ENCODE assay signal across 23 cellular contexts in the genomic region with DNA sequence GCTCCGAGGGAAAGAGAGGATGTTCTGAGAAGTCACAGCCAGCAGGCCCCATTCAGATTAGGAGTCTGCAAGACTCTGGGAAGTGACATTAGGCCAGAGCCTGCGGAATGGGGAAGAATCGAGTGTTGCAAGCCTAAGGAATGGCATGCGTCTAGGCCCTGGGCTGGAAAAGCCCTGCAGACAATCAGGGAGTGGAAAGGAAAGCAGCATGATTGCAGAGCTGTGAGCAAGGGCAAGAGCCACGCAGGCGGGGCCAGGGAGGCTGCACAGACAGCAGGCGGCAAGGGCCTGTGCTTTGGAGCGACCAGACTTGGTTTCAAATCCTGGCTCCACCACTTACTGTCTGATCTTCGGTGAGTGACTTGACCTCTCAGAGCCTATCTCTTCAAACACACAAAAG.
DNase-seq lines count a peak whose midpoint lies in the region; ATAC-seq, FAIRE-seq and TF ChIP-seq lines count a peak whose summit lies in the region.
"Had no signal": no experiment of that assay in that cellular context is flagged by ENCODE, and none has a peak within 500 bp of the region (broad histone marks: within the 10 kb centered on the region; RNA-seq: fewer than 3 reads in every experiment).

No MANE protein-coding gene starts in this region.

- CTCF ChIA-PET in T-cell (lab: Charles Lee) = no interaction called here

- no peak overlapping the region for H3K27ac ChIP-seq in tibial nerve
- H3K27ac ChIP-seq: 22Rv1, dorsolateral prefrontal cortex, gastrocnemius medialis, stomach had no signal

- peak; percentile 32 for FAIRE-seq in bronchial epithelial cell (lab: Jason Lieb, UNC)
- FAIRE-seq: GM18507, small intestine had no signal

- H3K4me1 ChIP-seq in tibial nerve = no peaks in the 10 kb centered on the region
- H3K4me1 ChIP-seq: gastrocnemius medialis, stomach had no signal

- H3K27ac Mint-ChIP-seq in activated naive CD4-positive, alpha-beta T cell treated with anti-CD3 and anti-CD28 coated beads, Interleukin-2, amount 50 U/mL, for 24 hours = peak overlapping the region; percentile 70
- no peak overlapping the region for H3K27ac Mint-ChIP-seq in T-cell
- H3K27ac Mint-ChIP-seq: activated CD4-positive, alpha-beta T cell treated with anti-CD3 and anti-CD28 coated beads, Interleukin-2, amount 10 ng/mL, durations not matched to agents 24 days and 14 days; type B pancreatic cell had no signal

- no peaks in the 10 kb centered on the region for H3K27me3 Mint-ChIP-seq in activated naive CD4-positive, alpha-beta T cell treated with anti-CD3 and anti-CD28 coated beads, Interleukin-2, amount 50 U/mL, for 24 hours
- no peaks in the 10 kb centered on the region for H3K27me3 Mint-ChIP-seq in T-cell
- H3K27me3 Mint-ChIP-seq: activated CD4-positive, alpha-beta T cell treated with anti-CD3 and anti-CD28 coated beads, Interleukin-2, amount 10 ng/mL, durations not matched to agents 24 days and 14 days had no signal

- H3K36me3 Mint-ChIP-seq in activated naive CD4-positive, alpha-beta T cell treated with anti-CD3 and anti-CD28 coated beads, Interleukin-2, amount 50 U/mL, for 24 hours = no peaks in the 10 kb centered on the region
- H3K36me3 Mint-ChIP-seq in T-cell = no peaks in the 10 kb centered on the region
- H3K36me3 Mint-ChIP-seq: type B pancreatic cell had no signal

- ATAC-seq in HG03521 (IDR thresholded peaks at IDR 0.05; ENCODE audit: unreplicated experiment) (no peak), T-cell (replicated peaks in 1 of 4) (no peak)
- ATAC-seq: gastrocnemius medialis, left colon, Right ventricle myocardium inferior had no signal

- H3K27me3 ChIP-seq in bronchial epithelial cell (ENCODE audit: control insufficient read depth, insufficient read depth, low read length) (no peaks in the 10 kb centered on the region), tibial nerve (no peaks in the 10 kb centered on the region)
- H3K27me3 ChIP-seq: dorsolateral prefrontal cortex, gastrocnemius medialis, stomach had no signal

- no peak overlapping the region for H3K4me3 Mint-ChIP-seq in activated naive CD4-positive, alpha-beta T cell treated with anti-CD3 and anti-CD28 coated beads, Interleukin-2, amount 50 U/mL, for 24 hours
- H3K4me3 Mint-ChIP-seq in T-cell = no peak overlapping the region
- H3K4me3 Mint-ChIP-seq: activated CD4-positive, alpha-beta T cell treated with anti-CD3 and anti-CD28 coated beads, Interleukin-2, amount 10 ng/mL, durations not matched to agents 24 days and 14 days; neural crest cell; type B pancreatic cell had no signal

- no peak for TF ChIP-seq EP300 in tibial nerve (IDR thresholded peaks at IDR 0.05)

- no peaks in the 10 kb centered on the region for H3K4me1 Mint-ChIP-seq in activated naive CD4-positive, alpha-beta T cell treated with anti-CD3 and anti-CD28 coated beads, Interleukin-2, amount 50 U/mL, for 24 hours
- H3K4me1 Mint-ChIP-seq in T-cell = no peaks in the 10 kb centered on the region
- H3K4me1 Mint-ChIP-seq: neural crest cell had no signal

- H3K9me3 Mint-ChIP-seq in activated naive CD4-positive, alpha-beta T cell treated with anti-CD3 and anti-CD28 coated beads, Interleukin-2, amount 50 U/mL, for 24 hours = no peaks in the 10 kb centered on the region
- H3K9me3 Mint-ChIP-seq in T-cell = no peaks in the 10 kb centered on the region
- H3K9me3 Mint-ChIP-seq: activated CD4-positive, alpha-beta T cell treated with anti-CD3 and anti-CD28 coated beads, Interleukin-2, amount 10 ng/mL, durations not matched to agents 24 days and 14 days; neural crest cell had no signal

- POLR2A ChIA-PET in T-cell (lab: Charles Lee) = no interaction called here

- no peaks in the 10 kb centered on the region for H3K9me3 ChIP-seq in tibial nerve
- H3K9me3 ChIP-seq: gastrocnemius medialis, stomach had no signal

- DNase-seq in activated naive CD4-positive, alpha-beta T cell treated with anti-CD3 and anti-CD28 coated beads, Interleukin-2, amount 50 U/mL, for 16 hours = no peak
- DNase-seq in bronchial epithelial cell (ENCODE audit: low read depth) = no peak
- peak; percentile 11 for DNase-seq in iris pigment epithelial cell (ENCODE audit: low read depth)
- DNase-seq in tibial nerve (ENCODE audit: low spot score in 2 of 2) = no peak
- DNase-seq in T-cell = no peak
- DNase-seq in 8988T = no peak
- DNase-seq: activated CD4-positive, alpha-beta T cell treated with anti-CD3 and anti-CD28 coated beads, Interleukin-2, amount 10 ng/mL, durations not matched to agents 24 days and 14 days; dorsolateral prefrontal cortex; gastrocnemius medialis; KBM-7; left colon; NCI-H1694 treated with DMSO at 0.1 percent for 48 hours; NCI-H748 treated with DMSO at 0.1 percent for 48 hours; small intestine; stimulated activated CD4-positive, alpha-beta T cell treated with anti-CD3 and anti-CD28 coated beads, Interleukin-4, amount 100 ng/mL, for 24 hours; stomach had no signal

- TF ChIP-seq CTCF in bronchial epithelial cell (IDR thresholded peaks at IDR 0.05; ENCODE audit: insufficient read depth, low read length, severe bottlenecking) (no peak), tibial nerve (IDR thresholded peaks at IDR 0.05) (no peak)

- H3K36me3 ChIP-seq in bronchial epithelial cell (ENCODE audit: control insufficient read depth, insufficient read depth, low read length) (no peaks in the 10 kb centered on the region), tibial nerve (no peaks in the 10 kb centered on the region)
- H3K36me3 ChIP-seq: gastrocnemius medialis, stomach had no signal

- H3K4me3 ChIP-seq in bronchial epithelial cell (ENCODE audit: low read depth, low read length) = no peak overlapping the region
- no peak overlapping the region for H3K4me3 ChIP-seq in tibial nerve
- H3K4me3 ChIP-seq: dorsolateral prefrontal cortex, gastrocnemius medialis, stomach had no signal

- no peak for TF ChIP-seq POLR2A in tibial nerve (IDR thresholded peaks at IDR 0.05)

- WGBS in tibial nerve, 2 donors = 72 to 80% methylated on average over 9 of the region's 9 CpGs
